In the genomic region with DNA sequence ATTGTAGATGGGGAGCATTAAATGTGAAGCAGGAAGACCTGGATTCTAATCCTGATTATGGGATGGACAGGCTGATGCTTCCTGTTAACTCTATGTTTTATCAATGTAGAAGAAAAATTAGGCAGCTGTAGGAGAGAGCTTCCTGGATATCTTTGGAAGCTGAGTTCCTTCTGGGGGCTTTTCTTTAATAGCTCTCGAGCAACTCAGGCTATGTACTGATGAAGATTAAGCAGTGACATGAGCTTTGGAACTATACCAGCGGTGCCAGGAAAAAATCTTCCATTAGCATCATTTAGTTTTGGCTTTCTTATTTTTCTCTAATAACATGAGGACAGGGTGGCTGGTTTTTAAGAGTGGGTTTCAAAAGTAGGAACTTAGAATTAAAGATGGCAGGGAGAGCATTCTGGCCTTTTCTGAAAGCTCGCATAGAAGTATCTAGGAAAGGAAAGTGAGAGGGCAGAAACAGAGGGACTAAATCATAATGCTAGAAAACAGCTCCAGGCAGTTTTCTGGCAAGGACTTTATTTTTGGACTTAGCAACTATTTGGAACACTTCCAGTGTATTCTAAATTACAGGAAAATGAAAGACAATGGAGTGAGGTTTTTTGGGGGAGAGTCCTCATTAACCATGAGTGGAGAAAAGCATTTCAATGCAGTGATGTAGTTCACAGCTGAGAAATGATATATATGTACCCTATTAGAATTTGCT, we compare ENCODE assay signal across 11 cellular contexts.
DNase-seq lines count a peak whose midpoint lies in the region; ATAC-seq and TF ChIP-seq lines count a peak whose summit lies in the region.
"Had no signal": no experiment of that assay in that cellular context is flagged by ENCODE, and none has a peak within 500 bp of the region (broad histone marks: within the 10 kb centered on the region; RNA-seq: fewer than 3 reads in every experiment).

No MANE protein-coding gene starts in this region.

- H3K36me3 ChIP-seq in spleen, result peaks cover 0 to 76% (median 4%) of the 10 kb centered on the region in 6 donors
- H3K36me3 ChIP-seq in brain microvascular endothelial cell (replicated peaks), result no peaks in the 10 kb centered on the region
- H3K36me3 ChIP-seq: MG63 had no signal

- DNase-seq in GM04504 (ENCODE audit: low read depth) (peak; percentile 53), cardiac fibroblast (ENCODE audit: low read depth in 2 of 2) (peak; percentile 77 to 94), iris pigment epithelial cell (ENCODE audit: low read depth) (peak; percentile 25), spleen (no peak), DMS53 treated with DMSO at 0.1 percent for 48 hours (lab: John Stamatoyannopoulos, UW; ENCODE audit: unreplicated experiment) (no peak), NCI-H774 (lab: John Stamatoyannopoulos, UW) (no peak), brain microvascular endothelial cell (no peak)
- DNase-seq: activated CD4-positive, alpha-beta T cell treated with anti-CD3 and anti-CD28 coated beads, Interleukin-2, amount 50 U/mL, for 4 hours; MG63 had no signal

- H3K4me3 ChIP-seq in cardiac fibroblast (replicated peaks in 1 of 2; ENCODE audit: low read depth in 2 of 2, low read length in 2 of 2) (no peak overlapping the region), spleen (no peak overlapping the region), brain microvascular endothelial cell (ENCODE audit: low read depth, low read length) (no peak overlapping the region)
- H3K4me3 ChIP-seq: dorsolateral prefrontal cortex, MG63 had no signal

- H3K4me1 ChIP-seq in spleen, result peaks cover 0 to 33% (median 11%) of the 10 kb centered on the region in 6 donors

- TF ChIP-seq POLR2A in spleen (IDR thresholded peaks at IDR 0.05), result no peak

- H3K27me3 ChIP-seq in spleen (replicated peaks in 1 of 7) (no peaks in the 10 kb centered on the region), brain microvascular endothelial cell (replicated peaks) (no peaks in the 10 kb centered on the region)
- H3K27me3 ChIP-seq: MG63 had no signal

- in situ Hi-C loops in brain microvascular endothelial cell (cut with HindIII; ENCODE audit: low pct_ligation_motif_present, low sequenced_read_pairs), result no loop called here

- no peak for ATAC-seq in HG03565 (IDR thresholded peaks at IDR 0.05; ENCODE audit: unreplicated experiment)

- 57 to 83% (median 63%) methylated on average over 3 of the region's 3 CpGs for WGBS in spleen, 5 donors

- intact Hi-C loops in spleen (cut with DNase I; ENCODE audit: low total_unique reads), result no loop called here

- TF ChIP-seq CTCF in cardiac fibroblast (IDR thresholded peaks at IDR 0.05; ENCODE audit: low read depth, low read length), result no peak
- TF ChIP-seq CTCF in spleen (IDR thresholded peaks at IDR 0.05 in 8 of 11, conservative IDR thresholded peaks at IDR 0.05 in 3 of 11), result no peak
- no peak for TF ChIP-seq CTCF in brain microvascular endothelial cell (IDR thresholded peaks at IDR 0.05; ENCODE audit: low read depth, low read length, missing control alignments)

- H3K27ac ChIP-seq in spleen (peak overlapping the region; percentile 14 to 64 (median 52)), brain microvascular endothelial cell (no peak overlapping the region)

- peaks cover 0 to 15% (median 0%) of the 10 kb centered on the region in 8 donors for H3K9me3 ChIP-seq in spleen
- H3K9me3 ChIP-seq: MG63 had no signal

Comparison
In these comparisons a context has a peak if more than half of its experiments do, and no peak if none do; other contexts are left out.
1. DNase-seq: peak in GM04504 (single experiment), cardiac fibroblast (2 of 2) and iris pigment epithelial cell (single experiment); none in spleen (single experiment), DMS53 treated with DMSO at 0.1 percent for 48 hours (single experiment), NCI-H774 (single experiment) and brain microvascular endothelial cell (single experiment).